26 cellular contexts compared by ENCODE assay signal in the genomic region with DNA sequence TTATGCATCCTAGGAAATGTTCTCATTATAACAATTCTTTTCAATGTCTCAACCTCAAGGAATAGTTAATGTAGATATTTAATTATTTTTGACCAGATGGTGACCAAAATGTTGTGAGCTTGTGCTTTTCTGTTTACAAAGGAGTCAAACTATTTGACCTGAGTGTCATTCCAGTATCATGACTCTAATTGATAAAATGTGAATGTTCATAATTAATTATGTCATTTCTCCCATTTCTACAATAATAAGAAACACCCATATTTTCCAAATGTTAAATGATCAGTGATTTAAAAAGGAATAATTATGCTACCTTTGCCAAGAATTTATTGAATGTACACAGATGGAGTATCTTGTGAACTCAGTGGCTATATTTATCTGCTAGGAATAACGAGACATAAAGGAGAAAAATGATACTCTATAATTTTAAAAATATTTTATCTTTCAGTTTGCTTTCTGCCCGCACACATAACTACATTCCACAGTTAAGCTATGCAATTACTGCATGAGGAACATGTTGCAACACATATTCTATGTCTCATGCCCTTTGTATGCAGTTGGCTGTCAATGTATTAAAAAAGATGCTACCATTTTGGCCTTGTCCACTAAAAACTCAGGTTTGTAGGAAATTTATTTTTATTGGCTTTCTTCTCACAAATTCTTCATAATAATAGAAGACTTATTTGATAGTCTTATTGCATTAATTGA.
DNase-seq lines count a peak whose midpoint lies in the region; ATAC-seq and TF ChIP-seq lines count a peak whose summit lies in the region.
"Had no signal": no experiment of that assay in that cellular context is flagged by ENCODE, and none has a peak within 500 bp of the region (broad histone marks: within the 10 kb centered on the region; RNA-seq: fewer than 3 reads in every experiment).

No MANE protein-coding gene starts in this region.

- H3K79me2 ChIP-seq in fibroblast of lung (ENCODE audit: control insufficient read depth, insufficient read depth, low read length) = no peaks in the 10 kb centered on the region

- H4K20me1 ChIP-seq in fibroblast of lung (ENCODE audit: control insufficient read depth, extremely low read depth, insufficient read depth, low read length) = no peaks in the 10 kb centered on the region

- H3K27me3 ChIP-seq in RWPE2 (ENCODE audit: insufficient read depth, poor library complexity, severe bottlenecking) = no peaks in the 10 kb centered on the region
- no peaks in the 10 kb centered on the region for H3K27me3 ChIP-seq in fibroblast of lung (ENCODE audit: control insufficient read depth, insufficient read depth, low read length)
- H3K27me3 ChIP-seq: body of pancreas, esophagus muscularis mucosa, heart right ventricle had no signal

- H3K9me3 Mint-ChIP-seq in activated naive CD8-positive, alpha-beta T cell treated with anti-CD3 and anti-CD28 coated beads for 36 hours = no peaks in the 10 kb centered on the region
- H3K9me3 Mint-ChIP-seq: activated CD8-positive, alpha-beta T cell treated with anti-CD3 and anti-CD28 coated beads for 36 hours had no signal

- no peak overlapping the region for H3K9ac ChIP-seq in fibroblast of lung (ENCODE audit: insufficient read depth, low read length)

- H3K36me3 ChIP-seq in RWPE2 (ENCODE audit: low read depth) = no peaks in the 10 kb centered on the region
- H3K36me3 ChIP-seq in fibroblast of lung (ENCODE audit: control insufficient read depth, insufficient read depth, low read length) = no peaks in the 10 kb centered on the region
- H3K36me3 ChIP-seq: esophagus muscularis mucosa, heart right ventricle had no signal

- no peak overlapping the region for H3K4me3 ChIP-seq in RWPE2 (ENCODE audit: severe bottlenecking)
- H3K4me3 ChIP-seq in fibroblast of lung (replicated peaks in 1 of 4; ENCODE audit: control extremely low read depth in 1 of 4, insufficient read depth in 1 of 4, low read depth in 3 of 4, low read length in 4 of 4) = no peak overlapping the region
- no peak overlapping the region for H3K4me3 ChIP-seq in skeletal muscle cell (ENCODE audit: low read depth, low read length)
- H3K4me3 ChIP-seq: body of pancreas, esophagus muscularis mucosa, heart right ventricle had no signal

- H3K4me1 ChIP-seq in RWPE2 (ENCODE audit: insufficient read depth, poor library complexity, severe bottlenecking) = peaks cover 12% of the 10 kb centered on the region
- H3K4me1 ChIP-seq in fibroblast of lung (ENCODE audit: control insufficient read depth, extremely low read depth, insufficient read depth, low read length) = peaks cover 2% of the 10 kb centered on the region
- H3K4me1 ChIP-seq: body of pancreas, esophagus muscularis mucosa, heart right ventricle had no signal

- H3K27ac ChIP-seq in RWPE2 (ENCODE audit: poor library complexity, severe bottlenecking) = peak overlapping the region; percentile 29
- H3K27ac ChIP-seq in fibroblast of lung (ENCODE audit: insufficient read depth, low read length) = no peak overlapping the region
- H3K27ac ChIP-seq: body of pancreas, esophagus muscularis mucosa, heart right ventricle had no signal

- H3K36me3 Mint-ChIP-seq in activated naive CD8-positive, alpha-beta T cell treated with anti-CD3 and anti-CD28 coated beads for 36 hours = no peaks in the 10 kb centered on the region
- H3K36me3 Mint-ChIP-seq: CD4-positive, alpha-beta memory T cell; memory B cell; stimulated activated naive B cell treated with anti-CD40 and anti-IgM and Interleukin-4, amounts not matched to agents 10 μg/mL and 1 μg/mL and 100 μg/mL, for 72 hours had no signal

- H2AFZ ChIP-seq in fibroblast of lung (ENCODE audit: low read length) = no peak overlapping the region

- H3K27ac Mint-ChIP-seq in activated naive CD8-positive, alpha-beta T cell treated with anti-CD3 and anti-CD28 coated beads for 36 hours = no peak overlapping the region
- H3K27ac Mint-ChIP-seq: activated CD8-positive, alpha-beta T cell treated with anti-CD3 and anti-CD28 coated beads for 36 hours; memory B cell; stimulated activated naive B cell treated with anti-CD40 and anti-IgM and Interleukin-4, amounts not matched to agents 10 μg/mL and 1 μg/mL and 100 μg/mL, for 72 hours had no signal

- DNase-seq in GM04503 (ENCODE audit: low read depth) (peak; percentile 47), RWPE2 (ENCODE audit: low spot score) (no peak), fibroblast of lung (ENCODE audit: low read depth in 2 of 2) (peak; percentile 23 to 75), skeletal muscle cell (ENCODE audit: low read depth) (peak; percentile 41)
- no peak for DNase-seq in activated naive CD8-positive, alpha-beta T cell treated with anti-CD3 and anti-CD28 coated beads for 36 hours
- no peak for DNase-seq in activated CD4-positive, alpha-beta T cell treated with anti-CD3 and anti-CD28 coated beads, Interleukin-2, amount 50 U/mL, for 48 hours
- DNase-seq in stimulated activated CD8-positive, alpha-beta memory T cell treated with anti-CD3 and anti-CD28 coated beads, Interleukin-4, amount 100 ng/mL, for 48 hours = no peak
- DNase-seq: activated CD8-positive, alpha-beta T cell treated with anti-CD3 and anti-CD28 coated beads for 36 hours; activated effector memory CD4-positive, alpha-beta T cell treated with anti-CD3 and anti-CD28 coated beads, Interleukin-2, amount 50 U/mL, for 16 hours; activated T-cell treated with anti-CD3 and anti-CD28 coated beads for 4 hours; body of pancreas; CD4-positive, alpha-beta memory T cell; effector memory CD4-positive, alpha-beta T cell; GOT3; heart right ventricle; left cardiac atrium; NCI-H1048; NCI-H1694 treated with DMSO at 0.1 percent for 48 hours; NCI-H2171 treated with DMSO at 0.1 percent for 48 hours; NCI-H526; occipital lobe; stimulated activated CD4-positive, alpha-beta T cell treated with anti-CD3 and anti-CD28 coated beads, Interleukin-4, amount 100 ng/mL, for 1 hour; stimulated activated naive B cell treated with anti-CD40 and anti-IgM and Interleukin-4, amounts not matched to agents 10 μg/mL and 1 μg/mL and 100 μg/mL, for 72 hours; T-helper 1 cell had no signal

- H3K4me2 ChIP-seq in fibroblast of lung (ENCODE audit: extremely low read depth, insufficient read depth, low read length) = no peak overlapping the region

- H3K9me3 ChIP-seq in RWPE2 (ENCODE audit: severe bottlenecking) (no peaks in the 10 kb centered on the region), fibroblast of lung (ENCODE audit: control insufficient read depth, insufficient read depth, low read depth, low read length) (no peaks in the 10 kb centered on the region)
- H3K9me3 ChIP-seq: body of pancreas, esophagus muscularis mucosa, heart right ventricle had no signal

- TF ChIP-seq CTCF in RWPE2 (IDR thresholded peaks at IDR 0.05; ENCODE audit: poor library complexity, severe bottlenecking) (no peak), fibroblast of lung (conservative IDR thresholded peaks at IDR 0.05 in 1 of 2, IDR thresholded peaks at IDR 0.05 in 1 of 2; ENCODE audit: low read depth in 1 of 2, low read length in 2 of 2) (no peak)

- H3K4me1 Mint-ChIP-seq in activated naive CD8-positive, alpha-beta T cell treated with anti-CD3 and anti-CD28 coated beads for 36 hours = no peaks in the 10 kb centered on the region
- H3K4me1 Mint-ChIP-seq: CD4-positive, alpha-beta memory T cell; memory B cell; stimulated activated naive B cell treated with anti-CD40 and anti-IgM and Interleukin-4, amounts not matched to agents 10 μg/mL and 1 μg/mL and 100 μg/mL, for 72 hours had no signal

- H3K27me3 Mint-ChIP-seq in activated naive CD8-positive, alpha-beta T cell treated with anti-CD3 and anti-CD28 coated beads for 36 hours = no peaks in the 10 kb centered on the region
- H3K27me3 Mint-ChIP-seq: activated CD8-positive, alpha-beta T cell treated with anti-CD3 and anti-CD28 coated beads for 36 hours; CD4-positive, alpha-beta memory T cell; memory B cell; stimulated activated naive B cell treated with anti-CD40 and anti-IgM and Interleukin-4, amounts not matched to agents 10 μg/mL and 1 μg/mL and 100 μg/mL, for 72 hours had no signal

- ATAC-seq in RWPE2 (ENCODE audit: low read depth) = peak; percentile 84
- ATAC-seq: activated CD8-positive, alpha-beta T cell treated with anti-CD3 and anti-CD28 coated beads for 36 hours; body of pancreas; heart right ventricle; left cardiac atrium; stimulated activated naive B cell treated with anti-CD40 and anti-IgM and Interleukin-4, amounts not matched to agents 10 μg/mL and 1 μg/mL and 100 μg/mL, for 72 hours had no signal

- H3K4me3 Mint-ChIP-seq in activated naive CD8-positive, alpha-beta T cell treated with anti-CD3 and anti-CD28 coated beads for 36 hours = no peak overlapping the region
- H3K4me3 Mint-ChIP-seq: activated CD8-positive, alpha-beta T cell treated with anti-CD3 and anti-CD28 coated beads for 36 hours; CD4-positive, alpha-beta memory T cell; memory B cell; stimulated activated naive B cell treated with anti-CD40 and anti-IgM and Interleukin-4, amounts not matched to agents 10 μg/mL and 1 μg/mL and 100 μg/mL, for 72 hours had no signal

Comparison
In these comparisons a context has a peak if more than half of its experiments do, and no peak if none do; other contexts are left out.
1. DNase-seq: peak in GM04503 (single experiment), fibroblast of lung (2 of 2) and skeletal muscle cell (single experiment); none in RWPE2 (single experiment), activated naive CD8-positive, alpha-beta T cell treated with anti-CD3 and anti-CD28 coated beads for 36 hours (single experiment), activated CD4-positive, alpha-beta T cell treated with anti-CD3 and anti-CD28 coated beads, Interleukin-2, amount 50 U/mL, for 48 hours (0 of 2) and stimulated activated CD8-positive, alpha-beta memory T cell treated with anti-CD3 and anti-CD28 coated beads, Interleukin-4, amount 100 ng/mL, for 48 hours (single experiment).